ENCODE assay signal across 9 cellular contexts in the genomic region with DNA sequence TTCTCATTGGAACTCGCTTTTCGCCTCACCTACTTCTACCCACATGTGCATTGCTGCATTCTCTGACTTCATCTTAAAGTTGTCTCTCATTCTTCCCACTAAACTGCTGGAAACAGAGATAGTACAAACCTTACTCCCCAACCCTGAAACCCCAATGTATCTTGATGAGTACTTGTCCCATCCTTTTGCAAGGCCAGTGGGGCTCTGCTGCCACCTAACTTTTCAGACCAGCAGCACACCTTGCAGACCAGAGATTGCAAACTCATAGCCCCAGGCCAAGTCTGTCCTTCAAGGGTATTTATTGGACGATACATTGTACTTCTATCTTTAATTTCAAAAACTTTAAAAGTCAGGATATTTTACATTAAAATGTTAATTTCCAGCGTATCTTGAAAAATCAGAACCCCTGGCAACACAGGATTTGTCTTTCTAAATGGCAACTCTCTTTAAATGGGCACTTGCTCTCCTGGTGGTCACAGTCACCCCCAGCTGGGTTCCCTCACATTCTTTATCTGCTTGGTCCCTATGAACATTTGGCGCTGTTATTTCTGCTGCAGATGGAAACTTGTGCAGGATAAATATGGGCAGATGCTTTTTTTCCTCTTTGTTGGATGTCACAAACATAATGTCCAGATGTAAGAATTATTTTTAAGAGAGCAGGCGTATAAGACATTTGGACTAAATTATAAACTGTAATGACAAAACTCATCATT.
DNase-seq lines count a peak whose midpoint lies in the region; ATAC-seq and TF ChIP-seq lines count a peak whose summit lies in the region.
"Had no signal": no experiment of that assay in that cellular context is flagged by ENCODE, and none has a peak within 500 bp of the region (broad histone marks: within the 10 kb centered on the region; RNA-seq: fewer than 3 reads in every experiment).

No MANE protein-coding gene starts in this region.

- ATAC-seq in HG03457 (IDR thresholded peaks at IDR 0.05; ENCODE audit: unreplicated experiment) (no peak), GM21381 (IDR thresholded peaks at IDR 0.05; ENCODE audit: unreplicated experiment) (no peak), HG02938 (IDR thresholded peaks at IDR 0.05; ENCODE audit: unreplicated experiment) (no peak)

- no peak overlapping the region for H3K4me2 ChIP-seq in OCI-LY1 (ENCODE audit: low read length)

- no peaks in the 10 kb centered on the region for H3K36me3 ChIP-seq in OCI-LY1 (ENCODE audit: insufficient read depth, low read length)
- H3K36me3 ChIP-seq: upper lobe of left lung had no signal

- H3K9me2 ChIP-seq in OCI-LY1 (ENCODE audit: low read depth, low read length), result no peaks in the 10 kb centered on the region

- no peak overlapping the region for H2AFZ ChIP-seq in OCI-LY1 (ENCODE audit: low read length)

- no peaks in the 10 kb centered on the region for H3K27me3 ChIP-seq in OCI-LY1 (ENCODE audit: insufficient read depth, low read length)
- H3K27me3 ChIP-seq: upper lobe of left lung had no signal

- H3K9ac ChIP-seq in OCI-LY1 (ENCODE audit: low read length), result no peak overlapping the region

- no peaks in the 10 kb centered on the region for H3K9me3 ChIP-seq in OCI-LY1 (ENCODE audit: low read length)
- H3K9me3 ChIP-seq: upper lobe of left lung had no signal

- TF ChIP-seq CTCF in AG09309 (IDR thresholded peaks at IDR 0.05; ENCODE audit: control insufficient read depth, insufficient read depth, low read depth, low read length, missing control alignments), result peak; percentile 79
- peak; percentile 82 for TF ChIP-seq CTCF in GM12875 (IDR thresholded peaks at IDR 0.05; ENCODE audit: borderline replicate concordance, insufficient read depth, low read depth, low read length)
- TF ChIP-seq CTCF in OCI-LY1 (IDR thresholded peaks at IDR 0.05; ENCODE audit: low read length), result peak; percentile 71

- H3K27ac ChIP-seq in OCI-LY1 (ENCODE audit: low read depth, low read length, poor library complexity, severe bottlenecking), result no peak overlapping the region
- H3K27ac ChIP-seq: upper lobe of left lung had no signal

- no peaks in the 10 kb centered on the region for H4K20me1 ChIP-seq in OCI-LY1 (ENCODE audit: insufficient read depth, low read length)

- DNase-seq in AG09309 (ENCODE audit: low read depth) (no peak), germinal center (ENCODE audit: low spot score) (peak; percentile 66), occipital lobe (lab: John Stamatoyannopoulos, UW) (no peak)
- DNase-seq: upper lobe of left lung had no signal

- H3K79me2 ChIP-seq in OCI-LY1 (ENCODE audit: insufficient read depth, low read length), result no peaks in the 10 kb centered on the region

- H3K4me1 ChIP-seq in OCI-LY1 (ENCODE audit: insufficient read depth, low read length, severe bottlenecking), result no peaks in the 10 kb centered on the region
- H3K4me1 ChIP-seq: upper lobe of left lung had no signal

- no peaks in the 10 kb centered on the region for H3F3A ChIP-seq in OCI-LY1 (ENCODE audit: insufficient read depth, low read length)

- H3K4me3 ChIP-seq in AG09309 (ENCODE audit: control insufficient read depth, low read depth, low read length) (no peak overlapping the region), GM12875 (ENCODE audit: low read depth, low read length) (no peak overlapping the region), OCI-LY1 (ENCODE audit: low read depth, low read length, poor library complexity, severe bottlenecking) (no peak overlapping the region)
- H3K4me3 ChIP-seq: upper lobe of left lung had no signal
